ENCODE assay signal across 2 cellular contexts in the genomic region with DNA sequence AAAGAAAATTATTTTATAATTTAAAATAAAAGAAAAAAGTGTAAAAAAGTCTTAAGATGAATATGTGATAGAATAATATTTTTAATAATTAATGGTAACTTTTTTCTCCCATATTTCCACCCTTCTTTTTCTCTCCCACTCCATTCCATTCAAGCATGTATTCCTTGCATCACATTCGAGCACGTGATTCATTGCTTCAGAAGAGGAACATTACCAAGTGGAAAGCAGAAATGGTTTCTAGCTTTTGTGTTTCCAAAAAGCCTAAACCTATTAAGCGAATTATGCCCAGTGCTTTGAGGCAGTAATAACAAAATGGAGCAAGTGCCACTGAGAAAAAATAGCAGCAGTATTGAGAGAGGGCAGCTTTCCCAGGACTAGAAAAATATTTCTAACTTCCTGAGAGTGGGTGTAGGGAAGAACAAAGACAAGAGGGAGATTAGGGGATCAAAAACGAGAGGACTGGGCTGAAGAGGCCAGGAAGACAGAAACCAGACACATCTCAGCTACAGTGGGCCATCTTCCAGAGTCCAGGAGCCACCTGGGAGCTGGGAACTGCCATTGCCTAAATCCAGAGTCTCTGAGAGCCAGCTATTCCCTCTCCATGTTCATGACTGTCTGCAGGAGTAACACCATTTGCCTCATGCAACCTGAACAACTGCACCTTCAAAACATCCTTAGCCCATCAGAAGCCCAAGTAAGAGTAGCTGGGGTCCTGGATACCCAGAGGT.
TF ChIP-seq lines count a peak whose summit lies in the region.

No MANE protein-coding gene starts in this region.

TF ChIP-seq in A549, 52 proteins besides CTCF, POLR2A, EP300 and RAD21:
- TF ChIP-seq, protein P1, sequence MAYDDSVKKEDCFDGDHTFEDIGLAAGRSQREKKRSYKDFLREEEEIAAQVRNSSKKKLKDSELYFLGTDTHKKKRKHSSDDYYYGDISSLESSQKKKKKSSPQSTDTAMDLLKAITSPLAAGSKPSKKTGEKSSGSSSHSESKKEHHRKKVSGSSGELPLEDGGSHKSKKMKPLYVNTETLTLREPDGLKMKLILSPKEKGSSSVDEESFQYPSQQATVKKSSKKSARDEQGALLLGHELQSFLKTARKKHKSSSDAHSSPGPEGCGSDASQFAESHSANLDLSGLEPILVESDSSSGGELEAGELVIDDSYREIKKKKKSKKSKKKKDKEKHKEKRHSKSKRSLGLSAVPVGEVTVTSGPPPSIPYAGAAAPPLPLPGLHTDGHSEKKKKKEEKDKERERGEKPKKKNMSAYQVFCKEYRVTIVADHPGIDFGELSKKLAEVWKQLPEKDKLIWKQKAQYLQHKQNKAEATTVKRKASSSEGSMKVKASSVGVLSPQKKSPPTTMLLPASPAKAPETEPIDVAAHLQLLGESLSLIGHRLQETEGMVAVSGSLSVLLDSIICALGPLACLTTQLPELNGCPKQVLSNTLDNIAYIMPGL (CRISPR knock-in tag; IDR thresholded peaks at IDR 0.05; ENCODE audit: borderline replicate concordance) = no peak
- TF ChIP-seq JUNB (IDR thresholded peaks at IDR 0.05) (no peak), RNF2 (IDR thresholded peaks at IDR 0.05; ENCODE audit: borderline replicate concordance, low read depth) (no peak), CHD2 (IDR thresholded peaks at IDR 0.05; ENCODE audit: low read length, partially characterized antibody) (no peak), RCOR1 (IDR thresholded peaks at IDR 0.05; ENCODE audit: low read depth, low read length) (no peak), KDM5A (IDR thresholded peaks at IDR 0.05) (no peak), ZC3H11A (IDR thresholded peaks at IDR 0.05) (no peak), HOXA7 (CRISPR knock-in tag; IDR thresholded peaks at IDR 0.05) (no peak)

TF ChIP-seq in K562, 482 proteins besides CTCF, POLR2A, EP300 and RAD21:
- TF ChIP-seq, protein P2, sequence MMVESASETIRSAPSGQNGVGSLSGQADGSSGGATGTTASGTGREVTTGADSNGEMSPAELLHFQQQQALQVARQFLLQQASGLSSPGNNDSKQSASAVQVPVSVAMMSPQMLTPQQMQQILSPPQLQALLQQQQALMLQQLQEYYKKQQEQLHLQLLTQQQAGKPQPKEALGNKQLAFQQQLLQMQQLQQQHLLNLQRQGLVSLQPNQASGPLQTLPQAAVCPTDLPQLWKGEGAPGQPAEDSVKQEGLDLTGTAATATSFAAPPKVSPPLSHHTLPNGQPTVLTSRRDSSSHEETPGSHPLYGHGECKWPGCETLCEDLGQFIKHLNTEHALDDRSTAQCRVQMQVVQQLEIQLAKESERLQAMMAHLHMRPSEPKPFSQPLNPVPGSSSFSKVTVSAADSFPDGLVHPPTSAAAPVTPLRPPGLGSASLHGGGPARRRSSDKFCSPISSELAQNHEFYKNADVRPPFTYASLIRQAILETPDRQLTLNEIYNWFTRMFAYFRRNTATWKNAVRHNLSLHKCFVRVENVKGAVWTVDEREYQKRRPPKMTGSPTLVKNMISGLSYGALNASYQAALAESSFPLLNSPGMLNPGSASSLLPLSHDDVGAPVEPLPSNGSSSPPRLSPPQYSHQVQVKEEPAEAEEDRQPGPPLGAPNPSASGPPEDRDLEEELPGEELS (CRISPR knock-in tag; IDR thresholded peaks at IDR 0.05; ENCODE audit: borderline replicate concordance) = no peak
- no peak for TF ChIP-seq SMAD1 (IDR thresholded peaks at IDR 0.05; ENCODE audit: low read depth, low read length, partially characterized antibody)
- no peak for TF ChIP-seq STAT5B (CRISPR knock-in tag; IDR thresholded peaks at IDR 0.05)
- TF ChIP-seq MAZ (CRISPR knock-in tag; conservative IDR thresholded peaks at IDR 0.05 in 1 of 2, IDR thresholded peaks at IDR 0.05 in 1 of 2) = no peak
- no peak for TF ChIP-seq ZBTB1 (CRISPR knock-in tag; IDR thresholded peaks at IDR 0.05; ENCODE audit: borderline replicate concordance, low read depth)
- TF ChIP-seq, protein P3, sequence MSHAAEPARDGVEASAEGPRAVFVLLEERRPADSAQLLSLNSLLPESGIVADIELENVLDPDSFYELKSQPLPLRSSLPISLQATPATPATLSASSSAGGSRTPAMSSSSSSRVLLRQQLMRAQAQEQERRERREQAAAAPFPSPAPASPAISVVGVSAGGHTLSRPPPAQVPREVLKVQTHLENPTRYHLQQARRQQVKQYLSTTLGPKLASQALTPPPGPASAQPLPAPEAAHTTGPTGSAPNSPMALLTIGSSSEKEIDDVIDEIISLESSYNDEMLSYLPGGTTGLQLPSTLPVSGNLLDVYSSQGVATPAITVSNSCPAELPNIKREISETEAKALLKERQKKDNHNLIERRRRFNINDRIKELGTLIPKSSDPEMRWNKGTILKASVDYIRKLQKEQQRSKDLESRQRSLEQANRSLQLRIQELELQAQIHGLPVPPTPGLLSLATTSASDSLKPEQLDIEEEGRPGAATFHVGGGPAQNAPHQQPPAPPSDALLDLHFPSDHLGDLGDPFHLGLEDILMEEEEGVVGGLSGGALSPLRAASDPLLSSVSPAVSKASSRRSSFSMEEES (CRISPR knock-in tag; IDR thresholded peaks at IDR 0.05) = peak; percentile 47
- TF ChIP-seq CEBPB (tag; IDR thresholded peaks at IDR 0.05) = 0 out of 2 replicates have a peak, but pooled peaks have one; percentile 13
- TF ChIP-seq TCF7L2 (IDR thresholded peaks at IDR 0.05; ENCODE audit: low read depth, low read length) = no peak
- TF ChIP-seq ZBTB8A (IDR thresholded peaks at IDR 0.05; ENCODE audit: partially characterized antibody) = no peak
TF ChIP-seq in K562: peak in this region for 2.
